Comparison of ENCODE assay signal across 8 cellular contexts in genomic region chr17:12545877-12546513, GRCh38.
DNase-seq lines count a peak whose midpoint lies in the region; ATAC-seq and TF ChIP-seq lines count a peak whose summit lies in the region.

No MANE protein-coding gene starts in this region.

- H3K4me3 ChIP-seq in OCI-LY1 (ENCODE audit: low read depth, low read length, poor library complexity, severe bottlenecking) (no peak overlapping the region), mesenchymal stem cell (ENCODE audit: insufficient read depth in 1 of 2, low read depth in 1 of 2, low read length in 2 of 2) (no peak overlapping the region)

- H3K27ac ChIP-seq in OCI-LY1 (ENCODE audit: low read depth, low read length, poor library complexity, severe bottlenecking), result no peak overlapping the region
- H3K27ac ChIP-seq in mesenchymal stem cell (ENCODE audit: low read length, poor library complexity, severe bottlenecking), result no peak overlapping the region

- no peak overlapping the region for H2BK5ac ChIP-seq in mesenchymal stem cell (ENCODE audit: low read depth, low read length, poor library complexity, severe bottlenecking)

- no peaks in the 10 kb centered on the region for H4K20me1 ChIP-seq in OCI-LY1 (ENCODE audit: insufficient read depth, low read length)

- no peak overlapping the region for H3K4ac ChIP-seq in mesenchymal stem cell (ENCODE audit: low read depth in 1 of 2, low read length in 2 of 2)

- no peak overlapping the region for H2BK120ac ChIP-seq in mesenchymal stem cell (ENCODE audit: low read depth, low read length)

- H2AFZ ChIP-seq in OCI-LY1 (ENCODE audit: low read length) (no peak overlapping the region), mesenchymal stem cell (ENCODE audit: low read depth, low read length) (no peak overlapping the region)

- peak overlapping the region in 1 of 2 experiments; percentile 15 for H2BK12ac ChIP-seq in mesenchymal stem cell (ENCODE audit: low read length in 2 of 2)

- no peak overlapping the region for H3K14ac ChIP-seq in mesenchymal stem cell (ENCODE audit: low read length in 2 of 2)

- H3K4me2 ChIP-seq in OCI-LY1 (ENCODE audit: low read length) (no peak overlapping the region), mesenchymal stem cell (ENCODE audit: low read length, poor library complexity, severe bottlenecking) (no peak overlapping the region)

- no peak overlapping the region for H2BK15ac ChIP-seq in mesenchymal stem cell (ENCODE audit: low read depth, poor library complexity, severe bottlenecking)

- H3K79me2 ChIP-seq in OCI-LY1 (ENCODE audit: insufficient read depth, low read length), result no peaks in the 10 kb centered on the region

- 21% methylated on average over 8 of the region's 9 CpGs for WGBS in mesenchymal stem cell

- H3F3A ChIP-seq in OCI-LY1 (ENCODE audit: insufficient read depth, low read length), result no peaks in the 10 kb centered on the region

- peak; percentile 8 for DNase-seq in stimulated activated CD4-positive, alpha-beta T cell treated with anti-CD3 and anti-CD28 coated beads, Interleukin-1b, Interleukin-23, amount 100 ng/mL, for 48 hours
- no peak for DNase-seq in stimulated activated CD4-positive, alpha-beta T cell treated with anti-CD3 and anti-CD28 coated beads, Interleukin-4, amount 100 ng/mL, for 24 hours
- DNase-seq in dermis microvascular lymphatic vessel endothelial cell (ENCODE audit: low read depth in 2 of 2) (peak; percentile 28 to 36), mesenchymal stem cell (peak; percentile 66), NCI-H2196 treated with DMSO at 0.1 percent for 48 hours (lab: John Stamatoyannopoulos, UW; ENCODE audit: unreplicated experiment) (no peak)

- H2AK5ac ChIP-seq in mesenchymal stem cell (ENCODE audit: low read length, severe bottlenecking), result no peak overlapping the region

- no peaks in the 10 kb centered on the region for H3K9me3 ChIP-seq in OCI-LY1 (ENCODE audit: low read length)
- H3K9me3 ChIP-seq in mesenchymal stem cell (ENCODE audit: control insufficient read depth, low read length), result no peaks in the 10 kb centered on the region

- H3K79me1 ChIP-seq in mesenchymal stem cell (replicated peaks; ENCODE audit: low read length, poor library complexity, severe bottlenecking), result no peaks in the 10 kb centered on the region

- H3K27me3 ChIP-seq in OCI-LY1 (ENCODE audit: insufficient read depth, low read length) (no peaks in the 10 kb centered on the region), mesenchymal stem cell (ENCODE audit: control insufficient read depth in 1 of 2, insufficient read depth in 1 of 2, low read length in 2 of 2) (peaks cover 0 to 3% of the 10 kb centered on the region in 2 experiments)

- peak; percentile 73 for TF ChIP-seq CTCF in OCI-LY1 (IDR thresholded peaks at IDR 0.05; ENCODE audit: low read length)

- no peaks in the 10 kb centered on the region for H3K4me1 ChIP-seq in OCI-LY1 (ENCODE audit: insufficient read depth, low read length, severe bottlenecking)
- no peaks in the 10 kb centered on the region for H3K4me1 ChIP-seq in mesenchymal stem cell (ENCODE audit: control insufficient read depth, insufficient read depth, low read depth, low read length)

- no peak overlapping the region for H3K18ac ChIP-seq in mesenchymal stem cell (ENCODE audit: low read depth in 1 of 2, low read length in 2 of 2)

- no peaks in the 10 kb centered on the region for H3K36me3 ChIP-seq in OCI-LY1 (ENCODE audit: insufficient read depth, low read length)
- H3K36me3 ChIP-seq in mesenchymal stem cell (ENCODE audit: control insufficient read depth in 1 of 2, insufficient read depth in 2 of 2, low read depth in 1 of 2, low read length in 2 of 2), result no peaks in the 10 kb centered on the region

- ATAC-seq in HG03103 (IDR thresholded peaks at IDR 0.05; ENCODE audit: low read depth, unreplicated experiment) (peak; percentile 78), GM21360 (IDR thresholded peaks at IDR 0.05; ENCODE audit: unreplicated experiment) (no peak)

- no peaks in the 10 kb centered on the region for H3K9me2 ChIP-seq in OCI-LY1 (ENCODE audit: low read depth, low read length)

- no peak overlapping the region for H4K91ac ChIP-seq in mesenchymal stem cell (ENCODE audit: low read length)

- H3K9ac ChIP-seq in OCI-LY1 (ENCODE audit: low read length) (no peak overlapping the region), mesenchymal stem cell (ENCODE audit: low read length) (no peak overlapping the region)

- no peak overlapping the region for H4K8ac ChIP-seq in mesenchymal stem cell (ENCODE audit: low read length)

- no peak overlapping the region for H3K23ac ChIP-seq in mesenchymal stem cell (ENCODE audit: low read length in 2 of 2)

Comparison
In these comparisons a context has a peak if more than half of its experiments do, and no peak if none do; other contexts are left out.
1. DNase-seq: peak in stimulated activated CD4-positive, alpha-beta T cell treated with anti-CD3 and anti-CD28 coated beads, Interleukin-1b, Interleukin-23, amount 100 ng/mL, for 48 hours (single experiment), dermis microvascular lymphatic vessel endothelial cell (2 of 2) and mesenchymal stem cell (single experiment); none in stimulated activated CD4-positive, alpha-beta T cell treated with anti-CD3 and anti-CD28 coated beads, Interleukin-4, amount 100 ng/mL, for 24 hours (single experiment) and NCI-H2196 treated with DMSO at 0.1 percent for 48 hours (single experiment).